19 cellular contexts compared by ENCODE assay signal in genomic region chr2:217916504-217917254, GRCh38.
A peak's percentile ranks its signal among the peaks of the same experiment; 100 is the strongest.
DNase-seq lines count a peak whose midpoint lies in the region; ATAC-seq, FAIRE-seq and TF ChIP-seq lines count a peak whose summit lies in the region.
"Had no signal": no experiment of that assay in that cellular context is flagged by ENCODE, and none has a peak within 500 bp of the region (broad histone marks: within the 10 kb centered on the region; RNA-seq: fewer than 3 reads in every experiment).

No MANE protein-coding gene starts in this region.

- H3K27me3 Mint-ChIP-seq in activated CD4-positive, alpha-beta memory T cell treated with anti-CD3 and anti-CD28 coated beads, Interleukin-2, amount 10 ng/mL, durations not matched to agents 7 days and 5 days: no peaks in the 10 kb centered on the region
- peaks cover 35 to 87% of the 10 kb centered on the region in 2 donors for H3K27me3 Mint-ChIP-seq in effector memory CD8-positive, alpha-beta T cell

- H3K27ac ChIP-seq in A549: peak overlapping the region; percentile 67 to 85
- peak overlapping the region; percentile 98 to 100 for H3K27ac ChIP-seq in ascending aorta
- peak overlapping the region; percentile 86 to 89 for H3K27ac ChIP-seq in kidney (ENCODE audit: low read depth in 2 of 2, low read length in 2 of 2)
- H3K27ac ChIP-seq in gastrocnemius medialis: peak overlapping the region; percentile 87 to 94 (median 92)

- TF ChIP-seq CTCF in A549 (IDR thresholded peaks at IDR 0.05) (no peak), ascending aorta (IDR thresholded peaks at IDR 0.05) (no peak), kidney (IDR thresholded peaks at IDR 0.05; ENCODE audit: borderline replicate concordance, extremely low read depth, insufficient read depth) (no peak), gastrocnemius medialis (IDR thresholded peaks at IDR 0.05 in 4 of 5, conservative IDR thresholded peaks at IDR 0.05 in 1 of 5) (no peak)

- peak overlapping the region; percentile 43 for H3K4me2 ChIP-seq in A549

- peaks cover 72% of the 10 kb centered on the region for H3K4me1 ChIP-seq in A549
- peaks cover 57 to 96% of the 10 kb centered on the region in 2 donors for H3K4me1 ChIP-seq in ascending aorta
- H3K4me1 ChIP-seq in kidney (ENCODE audit: control insufficient read depth in 1 of 2, insufficient read depth in 1 of 2, low read depth in 1 of 2, low read length in 2 of 2): peaks cover 90 to 93% of the 10 kb centered on the region in 2 donors
- H3K4me1 ChIP-seq in gastrocnemius medialis: peaks cover 93 to 99% of the 10 kb centered on the region in 2 donors

- H3K27me3 ChIP-seq in ascending aorta: no peaks in the 10 kb centered on the region
- no peaks in the 10 kb centered on the region for H3K27me3 ChIP-seq in gastrocnemius medialis

- DNase-seq in A549 (ENCODE audit: low read depth in 1 of 2, low spot score in 1 of 2) (no peak), ascending aorta (ENCODE audit: low spot score in 2 of 2) (peak in 1 of 2 donors; percentile 91), kidney (no peak), gastrocnemius medialis (peak in 1 of 2 donors; percentile 70), sciatic nerve (ENCODE audit: low spot score) (no peak)
- DNase-seq in activated CD4-positive, alpha-beta memory T cell treated with anti-CD3 and anti-CD28 coated beads, Interleukin-2, amount 10 ng/mL, durations not matched to agents 7 days and 5 days: no peak
- no peak for DNase-seq in effector memory CD8-positive, alpha-beta T cell
- DNase-seq: activated T-cell treated with anti-CD3 and anti-CD28 coated beads, Interleukin-2, amount 50 U/mL, for 1 hour; COR-L47; KBM-7; midbrain; NCI-H526; stimulated activated CD4-positive, alpha-beta T cell treated with anti-CD3 and anti-CD28 coated beads, Interleukin-4, amount 100 ng/mL, for 24 hours; T-helper 1 cell had no signal

- no peak overlapping the region for H3K27ac Mint-ChIP-seq in activated CD4-positive, alpha-beta memory T cell treated with anti-CD3 and anti-CD28 coated beads, Interleukin-2, amount 10 ng/mL, durations not matched to agents 7 days and 5 days
- H3K27ac Mint-ChIP-seq in effector memory CD8-positive, alpha-beta T cell: no peak overlapping the region
- H3K27ac Mint-ChIP-seq: dendritic cell treated with granulocyte-macrophage colony-stimulating factor and Interleukin-4, amounts not matched to agents 40 ng/mL and 50 ng/mL, for 4 days had no signal

- CTCF ChIA-PET in A549 (lab: Yijun Ruan, JAX): interaction anchor here (0.8 to 3.3 kb wide), 8 partner anchors 11 to 131 kb away, joined by 3 to 16 read pairs (median 3); no protein-coding TSS in a partner anchor
- CTCF ChIA-PET in activated CD4-positive, alpha-beta memory T cell treated with anti-CD3 and anti-CD28 coated beads, Interleukin-2, amount 10 ng/mL, durations not matched to agents 7 days and 5 days (lab: Charles Lee): no interaction called here

- H3K4me1 Mint-ChIP-seq in activated CD4-positive, alpha-beta memory T cell treated with anti-CD3 and anti-CD28 coated beads, Interleukin-2, amount 10 ng/mL, durations not matched to agents 7 days and 5 days: no peaks in the 10 kb centered on the region
- peaks cover 0 to 2% of the 10 kb centered on the region in 2 donors for H3K4me1 Mint-ChIP-seq in effector memory CD8-positive, alpha-beta T cell (ENCODE audit: low read depth in 2 of 2)

- no peak overlapping the region for H3K4me3 ChIP-seq in A549
- peak overlapping the region in 1 of 2 donors; percentile 20 for H3K4me3 ChIP-seq in ascending aorta
- peak overlapping the region in 1 of 2 donors; percentile 18 for H3K4me3 ChIP-seq in kidney (ENCODE audit: low read length in 2 of 2)
- no peak overlapping the region for H3K4me3 ChIP-seq in gastrocnemius medialis

- peak overlapping the region; percentile 20 to 66 for H3K9ac ChIP-seq in kidney (ENCODE audit: low read length in 2 of 2)

- TF ChIP-seq RAD21 in A549 (conservative IDR thresholded peaks at IDR 0.05 in 1 of 2, IDR thresholded peaks at IDR 0.05 in 1 of 2): no peak

- no peak for FAIRE-seq in A549 (lab: Jason Lieb, UNC)
- no peak for FAIRE-seq in kidney (lab: Jason Lieb, UNC)
- FAIRE-seq: GM18507, H54 had no signal

- no peak for TF ChIP-seq EP300 in A549 (IDR thresholded peaks at IDR 0.05)

- H3K9me3 ChIP-seq in A549 (no peaks in the 10 kb centered on the region), ascending aorta (no peaks in the 10 kb centered on the region), kidney (ENCODE audit: control insufficient read depth in 1 of 2, low read length in 2 of 2) (no peaks in the 10 kb centered on the region), gastrocnemius medialis (no peaks in the 10 kb centered on the region)

- TF ChIP-seq POLR2A in A549 (IDR thresholded peaks at IDR 0.05; ENCODE audit: low read length) (no peak), gastrocnemius medialis (IDR thresholded peaks at IDR 0.05) (peak in 1 of 2 donors; percentile 22)

- WGBS in A549 (ENCODE audit: missing lambda C conversion rate): 51% methylated on average over 10 of the region's 10 CpGs

- no peaks in the 10 kb centered on the region for H3K9me3 Mint-ChIP-seq in activated CD4-positive, alpha-beta memory T cell treated with anti-CD3 and anti-CD28 coated beads, Interleukin-2, amount 10 ng/mL, durations not matched to agents 7 days and 5 days
- no peaks in the 10 kb centered on the region for H3K9me3 Mint-ChIP-seq in effector memory CD8-positive, alpha-beta T cell
- H3K9me3 Mint-ChIP-seq: dendritic cell treated with granulocyte-macrophage colony-stimulating factor and Interleukin-4, amounts not matched to agents 40 ng/mL and 50 ng/mL, for 4 days had no signal

- ATAC-seq in A549 (no peak), gastrocnemius medialis (peak; percentile 13 to 40), GM21423 (IDR thresholded peaks at IDR 0.05; ENCODE audit: unreplicated experiment) (no peak), sciatic nerve (no peak)
- no peak for ATAC-seq in effector memory CD8-positive, alpha-beta T cell (replicated peaks)
- ATAC-seq: Panc1 had no signal

- H3K36me3 ChIP-seq in ascending aorta: peaks cover 41 to 49% of the 10 kb centered on the region in 2 donors
- H3K36me3 ChIP-seq in kidney (ENCODE audit: control insufficient read depth in 1 of 2, insufficient read depth in 2 of 2, low read length in 2 of 2): peaks cover 16 to 42% of the 10 kb centered on the region in 2 donors
- H3K36me3 ChIP-seq in gastrocnemius medialis: no peaks in the 10 kb centered on the region

- H3K36me3 Mint-ChIP-seq in activated CD4-positive, alpha-beta memory T cell treated with anti-CD3 and anti-CD28 coated beads, Interleukin-2, amount 10 ng/mL, durations not matched to agents 7 days and 5 days (ENCODE audit: low read depth): no peaks in the 10 kb centered on the region
- H3K36me3 Mint-ChIP-seq in effector memory CD8-positive, alpha-beta T cell (ENCODE audit: insufficient read depth): peaks cover 3% of the 10 kb centered on the region

- no peak overlapping the region for H3K4me3 Mint-ChIP-seq in activated CD4-positive, alpha-beta memory T cell treated with anti-CD3 and anti-CD28 coated beads, Interleukin-2, amount 10 ng/mL, durations not matched to agents 7 days and 5 days
- no peak overlapping the region for H3K4me3 Mint-ChIP-seq in effector memory CD8-positive, alpha-beta T cell
- H3K4me3 Mint-ChIP-seq: dendritic cell treated with granulocyte-macrophage colony-stimulating factor and Interleukin-4, amounts not matched to agents 40 ng/mL and 50 ng/mL, for 4 days had no signal

- POLR2A ChIA-PET in A549 (lab: Yijun Ruan, JAX): no interaction called here
- POLR2A ChIA-PET in activated CD4-positive, alpha-beta memory T cell treated with anti-CD3 and anti-CD28 coated beads, Interleukin-2, amount 10 ng/mL, durations not matched to agents 7 days and 5 days (lab: Charles Lee): no interaction called here

- in situ Hi-C loops in gastrocnemius medialis (cut with MboI; ENCODE audit: low sequenced_read_pairs in 4 of 4): no loop called here

- intact Hi-C loops in ascending aorta (cut with DNase I): no loop called here
- intact Hi-C loops in kidney (cut with DNase I): no loop called here
- intact Hi-C loops in gastrocnemius medialis (cut with DNase I; ENCODE audit: low total_unique reads): no loop called here
- intact Hi-C loops in sciatic nerve (cut with DNase I): no loop called here

TF ChIP-seq in A549, 52 proteins besides CTCF, POLR2A, EP300 and RAD21:
- TF ChIP-seq RNF2 (IDR thresholded peaks at IDR 0.05; ENCODE audit: borderline replicate concordance, low read depth) (no peak), CEBPB (IDR thresholded peaks at IDR 0.05) (peak; percentile 4 to 8; a peak in 1 of 4 replicates)

Comparison
In these comparisons a context has a peak if more than half of its experiments do, and no peak if none do; other contexts are left out.
1. ATAC-seq: peak in gastrocnemius medialis (2 of 2); none in A549 (0 of 2), GM21423 (single experiment), sciatic nerve (single experiment) and effector memory CD8-positive, alpha-beta T cell (single experiment).
2. Peak in every context shown above with its lines, with median percentiles within 50 percentile points of each other: H3K27ac ChIP-seq.